In the genomic region with DNA sequence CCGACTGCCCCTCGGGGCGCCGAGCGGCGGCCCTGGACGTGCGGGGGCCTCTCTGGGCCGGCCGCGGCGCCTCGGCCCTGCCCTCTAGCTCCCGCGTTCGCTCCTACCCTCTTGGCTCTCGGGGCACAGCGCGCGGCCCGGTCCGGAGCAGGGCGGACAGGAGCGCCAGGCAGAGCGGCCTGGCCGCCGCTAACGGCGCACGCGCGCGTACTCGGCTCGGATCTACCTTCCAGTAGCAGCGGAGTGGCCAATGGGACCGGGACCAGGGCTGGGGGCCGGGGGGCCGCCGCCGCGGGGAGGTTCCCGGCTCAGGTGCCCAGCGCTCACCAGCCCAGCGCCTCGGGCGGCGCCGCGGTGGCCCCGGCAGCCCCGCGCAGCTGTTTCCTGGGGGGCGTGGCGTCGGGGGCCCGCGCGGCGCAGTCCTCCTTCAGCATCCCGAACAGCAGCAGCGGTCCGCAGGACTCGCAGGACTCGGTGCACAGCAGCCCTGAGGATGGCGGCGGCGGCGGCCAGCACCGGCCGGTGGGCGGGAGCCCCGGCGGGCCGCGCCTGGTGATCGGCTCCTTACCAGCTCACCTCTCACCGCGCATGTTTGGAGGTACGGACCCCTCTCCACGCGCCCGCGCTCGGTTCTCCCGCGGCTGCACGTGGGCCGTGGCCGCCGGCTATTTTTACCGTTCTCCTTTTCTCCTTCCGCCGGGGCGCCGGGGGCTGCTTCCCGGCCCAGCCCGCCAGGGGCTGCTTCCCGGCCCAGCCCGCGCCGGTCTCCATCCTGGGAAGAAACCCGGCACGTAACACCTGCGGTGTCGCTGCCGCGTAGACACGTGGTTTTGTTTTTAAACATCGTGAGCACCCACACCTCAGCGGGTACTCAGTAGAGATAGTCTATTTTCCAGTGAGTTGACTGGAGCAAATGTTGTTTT, we compare ENCODE assay signal across 8 cellular contexts.
A peak's percentile ranks its signal among the peaks of the same experiment; 100 is the strongest.
DNase-seq lines count a peak whose midpoint lies in the region; ATAC-seq and TF ChIP-seq lines count a peak whose summit lies in the region.
"Not testable (repeated sequence)": the region's sequence is repeated elsewhere in the genome, so short reads cannot be mapped to it uniquely, and the experiment has no call there.

No MANE protein-coding gene starts in this region.

- not testable (repeated sequence) for TF ChIP-seq CTCF in BE2C (IDR thresholded peaks at IDR 0.05; ENCODE audit: low read depth, low read length)

- H3K36me3 ChIP-seq in BE2C, result not testable (repeated sequence)

- peak overlapping the region; percentile 57 for H3K4me3 ChIP-seq in BE2C (ENCODE audit: low read depth, low read length)

- not testable (repeated sequence) for H3K36me3 Mint-ChIP-seq in activated CD4-positive, alpha-beta T cell treated with anti-CD3 and anti-CD28 coated beads, Interleukin-2, amount 10 ng/mL, durations not matched to agents 7 days and 5 days (ENCODE audit: low read depth)

- H3K9me3 ChIP-seq in BE2C, result not testable (repeated sequence)

- not testable (repeated sequence) for H3K27ac Mint-ChIP-seq in activated CD4-positive, alpha-beta T cell treated with anti-CD3 and anti-CD28 coated beads, Interleukin-2, amount 10 ng/mL, durations not matched to agents 7 days and 5 days

- CTCF ChIA-PET in activated CD4-positive, alpha-beta T cell treated with anti-CD3 and anti-CD28 coated beads, Interleukin-2, amount 10 ng/mL, durations not matched to agents 7 days and 5 days (lab: Charles Lee), result not testable (repeated sequence)

- not testable (repeated sequence) for H3K27me3 ChIP-seq in BE2C

- intact Hi-C loops in left colon (cut with DNase I, micrococcal nuclease), result not testable (repeated sequence)

- H3K4me1 ChIP-seq in BE2C, result not testable (repeated sequence)

- H3K27me3 Mint-ChIP-seq in activated CD4-positive, alpha-beta T cell treated with anti-CD3 and anti-CD28 coated beads, Interleukin-2, amount 10 ng/mL, durations not matched to agents 7 days and 5 days, result peaks cover 42% of the 10 kb centered on the region

- H3K4me1 Mint-ChIP-seq in activated CD4-positive, alpha-beta T cell treated with anti-CD3 and anti-CD28 coated beads, Interleukin-2, amount 10 ng/mL, durations not matched to agents 7 days and 5 days, result not testable (repeated sequence)

- peak overlapping the region; percentile 62 for H3K4me3 Mint-ChIP-seq in activated CD4-positive, alpha-beta T cell treated with anti-CD3 and anti-CD28 coated beads, Interleukin-2, amount 10 ng/mL, durations not matched to agents 7 days and 5 days

- DNase-seq in BE2C, result peak; percentile 87
- peak; percentile 17 to 63 for DNase-seq in NCI-H524 (lab: John Stamatoyannopoulos, UW)
- peak; percentile 31 for DNase-seq in activated CD4-positive, alpha-beta T cell treated with anti-CD3 and anti-CD28 coated beads, Interleukin-2, amount 10 ng/mL, durations not matched to agents 7 days and 5 days
- DNase-seq in dermis blood vessel endothelial cell, result peak; percentile 73
- DNase-seq in left colon, result peak; percentile 60 to 74
- DNase-seq in stimulated activated CD4-positive, alpha-beta T cell treated with anti-CD3 and anti-CD28 coated beads, Interleukin-15, amount 100 ng/mL, for 48 hours (ENCODE audit: low read depth in 2 of 2), result peak; percentile 3 to 22

- POLR2A ChIA-PET in activated CD4-positive, alpha-beta T cell treated with anti-CD3 and anti-CD28 coated beads, Interleukin-2, amount 10 ng/mL, durations not matched to agents 7 days and 5 days (lab: Charles Lee), result not testable (repeated sequence)

- ATAC-seq in GM19372 (IDR thresholded peaks at IDR 0.05; ENCODE audit: low read depth, unreplicated experiment) (peak; percentile 81), HG03378 (IDR thresholded peaks at IDR 0.05; ENCODE audit: unreplicated experiment) (peak; percentile 73), left colon (peak; percentile 81)

- not testable (repeated sequence) for H3K9me3 Mint-ChIP-seq in activated CD4-positive, alpha-beta T cell treated with anti-CD3 and anti-CD28 coated beads, Interleukin-2, amount 10 ng/mL, durations not matched to agents 7 days and 5 days

Comparison
In these comparisons a context has a peak if more than half of its experiments do, and no peak if none do; other contexts are left out.
1. Peak in every context shown above with its lines: DNase-seq, ATAC-seq and H3K4me3 ChIP-seq.
2. DNase-seq: peak in every context shown above with its lines; median percentile 87 in BE2C; 73 in dermis blood vessel endothelial cell; 67 in left colon; 40 in NCI-H524; 31 in activated CD4-positive, alpha-beta T cell treated with anti-CD3 and anti-CD28 coated beads, Interleukin-2, amount 10 ng/mL, durations not matched to agents 7 days and 5 days; 12 in stimulated activated CD4-positive, alpha-beta T cell treated with anti-CD3 and anti-CD28 coated beads, Interleukin-15, amount 100 ng/mL, for 48 hours.